Comparison of ENCODE assay signal across 10 cellular contexts in the genomic region with DNA sequence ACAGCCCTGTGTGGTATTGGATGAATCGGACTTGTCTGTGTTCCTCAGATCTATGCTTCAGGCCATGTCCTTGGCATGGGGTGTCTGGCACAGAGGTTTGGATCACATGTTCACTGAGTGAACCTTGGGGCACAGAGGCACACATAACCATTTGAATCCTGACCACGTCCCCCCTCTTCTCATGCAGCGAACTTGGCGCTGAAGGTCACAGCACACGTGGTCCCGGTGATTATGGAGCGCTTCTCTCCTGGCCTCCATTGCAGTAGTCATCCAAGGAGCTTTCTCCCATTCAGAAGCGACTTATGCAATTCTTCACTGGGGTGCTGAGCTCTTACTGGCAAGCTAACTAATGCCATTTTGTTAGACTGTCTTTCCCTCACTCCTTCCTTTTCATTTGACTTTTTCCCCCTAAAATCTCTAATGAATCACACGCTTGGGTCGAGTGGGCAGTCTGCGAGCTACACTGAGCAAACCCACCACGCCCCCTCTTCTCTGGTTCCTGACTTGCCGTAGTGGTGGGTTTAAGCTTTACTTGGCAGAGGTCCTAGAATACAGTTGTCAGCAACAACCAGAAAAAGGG. TPM values are rescaled to one million over a fixed set of nuclear protein-coding genes. Genes with fewer than 3 reads are reported as not detected.
DNase-seq lines count a peak whose midpoint lies in the region; ATAC-seq and TF ChIP-seq lines count a peak whose summit lies in the region.
"Had no signal": no experiment of that assay in that cellular context is flagged by ENCODE, and none has a peak within 500 bp of the region (broad histone marks: within the 10 kb centered on the region; RNA-seq: fewer than 3 reads in every experiment).

No MANE protein-coding gene starts in this region.

- H3K79me2 ChIP-seq in GM23248 (ENCODE audit: insufficient read depth): no peaks in the 10 kb centered on the region
- H3K79me2 ChIP-seq in H9 (ENCODE audit: insufficient read depth, low read length): no peaks in the 10 kb centered on the region

- H3K9me3 Mint-ChIP-seq in chondrocyte (ENCODE audit: low read depth): peaks cover 14% of the 10 kb centered on the region
- H3K9me3 Mint-ChIP-seq in H9: no peaks in the 10 kb centered on the region; a peak in 1 of 5 replicates

- H2AK5ac ChIP-seq in H9 (ENCODE audit: insufficient read length, low read length): no peak overlapping the region

- TF ChIP-seq CTCF in Panc1 (IDR thresholded peaks at IDR 0.05) (no peak), fibroblast of mammary gland (conservative IDR thresholded peaks at IDR 0.05; ENCODE audit: control insufficient read depth, insufficient read depth, low read depth, low read length) (no peak), chondrocyte (IDR thresholded peaks at IDR 0.05) (no peak), H9 (conservative IDR thresholded peaks at IDR 0.05) (no peak)

- no peak overlapping the region for H3K4ac ChIP-seq in H9 (ENCODE audit: low read depth, low read length)

- H4K20me1 ChIP-seq in GM23248 (ENCODE audit: insufficient read depth) (no peaks in the 10 kb centered on the region), H9 (ENCODE audit: control insufficient read depth, insufficient read depth, insufficient read length) (no peaks in the 10 kb centered on the region)

- H3K4me3 Mint-ChIP-seq in chondrocyte (ENCODE audit: unreplicated experiment): no peak overlapping the region
- H3K4me3 Mint-ChIP-seq in H9: peak overlapping the region in 1 of 2 experiments; percentile 31; a peak in 1 of 5 replicates

- DNase-seq in GM23248 (peak; percentile 48), Panc1 (ENCODE audit: low read depth, low spot score) (peak; percentile 42), fibroblast of mammary gland (ENCODE audit: low read depth) (peak; percentile 70), renal cortical epithelial cell (ENCODE audit: low read depth) (peak; percentile 21), chondrocyte (ENCODE audit: low spot score) (no peak), H9 (no peak)
- no peak for DNase-seq in stimulated activated CD4-positive, alpha-beta T cell treated with anti-CD3 and anti-CD28 coated beads, Interleukin-1b, Interleukin-23, amount 100 ng/mL, for 48 hours
- DNase-seq in stimulated activated CD4-positive, alpha-beta T cell treated with anti-CD3 and anti-CD28 coated beads, Interleukin-2, amount 100 ng/mL, for 24 hours: no peak
- DNase-seq: activated B cell treated with CpG ODN at 0.5 μM for 24 hours had no signal

- H2BK15ac ChIP-seq in H9 (ENCODE audit: low read depth, low read length): no peak overlapping the region

- CTCF ChIA-PET in Panc1 (lab: Charles Lee): no interaction called here

- H3K27me3 Mint-ChIP-seq in chondrocyte (ENCODE audit: low read depth) (peaks cover 33% of the 10 kb centered on the region), H9 (ENCODE audit: low read depth) (peaks cover 38% of the 10 kb centered on the region)
- H3K27me3 Mint-ChIP-seq: activated B cell treated with CpG ODN at 0.5 μM for 24 hours had no signal

- H3T11ph ChIP-seq in H9 (ENCODE audit: low read length): no peak overlapping the region

- H3K9me2 ChIP-seq in GM23248 (ENCODE audit: insufficient read depth): no peaks in the 10 kb centered on the region

- H3K4me1 Mint-ChIP-seq in chondrocyte (ENCODE audit: low read depth): peaks cover 12% of the 10 kb centered on the region
- H3K4me1 Mint-ChIP-seq in H9: peaks cover 5 to 6% of the 10 kb centered on the region in 2 experiments; a peak in 3 of 4 replicates

- no peak overlapping the region for H4K8ac ChIP-seq in H9 (replicated peaks; ENCODE audit: insufficient read length, low read depth, low read length)

- no peaks in the 10 kb centered on the region for H3K23me2 ChIP-seq in H9 (ENCODE audit: insufficient read length, low read depth, low read length, poor library complexity, severe bottlenecking)

- WGBS in GM23248 (ENCODE audit: low coverage in 1 of 2, low lambda C conversion rate in 2 of 2, missing lambda C conversion rate in 2 of 2), 2 experiments: 37 to 40% methylated on average over 13 of the region's 13 CpGs
- no CpG with 5 or more reads among the region's 13 CpGs for WGBS in H9 (ENCODE audit: extremely low coverage, insufficient read length, low lambda C conversion rate)

- intact Hi-C loops in Panc1 (cut with micrococcal nuclease; ENCODE audit: unreplicated experiment): no loop called here

- no peak overlapping the region for H3K14ac ChIP-seq in H9 (ENCODE audit: insufficient read depth, low read length)

- no peaks in the 10 kb centered on the region for H3K79me1 ChIP-seq in H9 (ENCODE audit: insufficient read depth, low read depth, low read length, poor library complexity, severe bottlenecking)

- no peak overlapping the region for H2BK12ac ChIP-seq in H9 (ENCODE audit: insufficient read length, low read depth, low read length)

- H4K5ac ChIP-seq in H9 (ENCODE audit: insufficient read length, low read depth, low read length): no peak overlapping the region

- H3K27ac ChIP-seq in GM23248 (no peak overlapping the region), Panc1 (ENCODE audit: low read length) (no peak overlapping the region), H9 (ENCODE audit: insufficient read length, low read depth, low read length) (no peak overlapping the region)

- H2AFZ ChIP-seq in GM23248 (no peak overlapping the region), H9 (ENCODE audit: low read length) (no peak overlapping the region)

- H4K91ac ChIP-seq in H9 (ENCODE audit: insufficient read length, low read depth, low read length): no peak overlapping the region

- no peak overlapping the region for H3K23ac ChIP-seq in H9 (ENCODE audit: insufficient read length, low read depth, low read length)

- H3K9ac ChIP-seq in GM23248: no peak overlapping the region
- H3K9ac ChIP-seq in H9 (ENCODE audit: extremely low read depth, insufficient read length, low read length): no peak overlapping the region

- H3K36me3 Mint-ChIP-seq in chondrocyte (ENCODE audit: low read depth) (peaks cover 3% of the 10 kb centered on the region), H9 (ENCODE audit: insufficient read depth in 1 of 3, low read depth in 3 of 3) (no peaks in the 10 kb centered on the region)
- H3K36me3 Mint-ChIP-seq: IgD-negative memory B cell had no signal

- no peak overlapping the region for H2BK120ac ChIP-seq in H9 (ENCODE audit: low read depth, low read length, poor library complexity, severe bottlenecking)

- no peak overlapping the region for H3K56ac ChIP-seq in H9 (ENCODE audit: insufficient read length, low read depth, low read length)

- H3K4me1 ChIP-seq in GM23248 (ENCODE audit: insufficient read depth) (no peaks in the 10 kb centered on the region), Panc1 (ENCODE audit: control insufficient read depth, insufficient read depth, low read length) (0 out of 2 replicates have a peak, but pooled peaks cover 3% of the 10 kb centered on the region), H9 (ENCODE audit: insufficient read depth, low read length) (no peaks in the 10 kb centered on the region)

- no peak overlapping the region for H2BK5ac ChIP-seq in H9 (ENCODE audit: insufficient read length, low read length)

- H3K36me3 ChIP-seq in GM23248 (ENCODE audit: low read depth): no peaks in the 10 kb centered on the region
- H3K36me3 ChIP-seq in Panc1 (ENCODE audit: control insufficient read depth, insufficient read depth, low read length): no peaks in the 10 kb centered on the region

- no peak overlapping the region for H3K4me2 ChIP-seq in GM23248 (ENCODE audit: unreplicated experiment)
- no peak overlapping the region for H3K4me2 ChIP-seq in H9 (ENCODE audit: insufficient read depth, insufficient read length, low read length)

- in situ Hi-C loops in GM23248 (cut with MboI): no loop called here
- in situ Hi-C loops in Panc1 (cut with HindIII; ENCODE audit: low pct_unique_long_range_greater_than_20kb, low sequenced_read_pairs): no loop called here

- no peak overlapping the region for H2BK20ac ChIP-seq in H9 (ENCODE audit: low read depth, low read length, poor library complexity, severe bottlenecking)

- H3F3A ChIP-seq in GM23248 (ENCODE audit: insufficient read depth): no peaks in the 10 kb centered on the region

- POLR2A ChIA-PET in Panc1 (lab: Charles Lee): interaction anchor here (0.6 kb wide), 1 partner anchor 111 kb away, joined by 5 read pairs; no protein-coding TSS in a partner anchor

- H3K27me3 ChIP-seq in GM23248 (replicated peaks; ENCODE audit: insufficient read depth) (peaks cover 21% of the 10 kb centered on the region), Panc1 (ENCODE audit: control insufficient read depth, insufficient read depth, low read length) (peaks cover 19% of the 10 kb centered on the region), H9 (ENCODE audit: insufficient read depth, low read length) (no peaks in the 10 kb centered on the region)

- no peak overlapping the region for H3K18ac ChIP-seq in H9 (ENCODE audit: insufficient read length, low read depth, low read length)

- no TSS peak for BruUV-seq in Panc1 (replicated peaks; lab: Mats Ljungman, UMichigan)

- H3K27ac Mint-ChIP-seq in chondrocyte (ENCODE audit: unreplicated experiment) (no peak overlapping the region), H9 (peak overlapping the region in 1 of 3 experiments; percentile 69; a peak in 2 of 7 replicates)
- H3K27ac Mint-ChIP-seq: activated B cell treated with CpG ODN at 0.5 μM for 24 hours had no signal

- peak; percentile 73 for ATAC-seq in Panc1

- H3K9me3 ChIP-seq in GM23248 (ENCODE audit: low read depth) (no peaks in the 10 kb centered on the region), Panc1 (ENCODE audit: control insufficient read depth, insufficient read depth, low read depth, low read length) (no peaks in the 10 kb centered on the region), H9 (ENCODE audit: control insufficient read depth, low read depth, low read length) (no peaks in the 10 kb centered on the region)

- H3K4me3 ChIP-seq in GM23248 (no peak overlapping the region), Panc1 (ENCODE audit: low read depth in 2 of 2, low read length in 2 of 2) (peak overlapping the region in 1 of 2 experiments; percentile 41; a peak in 2 of 4 replicates), fibroblast of mammary gland (ENCODE audit: control insufficient read depth, low read depth, low read length) (no peak overlapping the region)

RNA-seq across cellular contexts. Expression of gene KCNG2, which starts 59.4 kb away (rescaled TPM):
- not detected in 2 replicates for total RNA-seq in GM23248 (2014; rRNA removed; shearing (Covaris generic))
- not detected in 2 replicates for polyA plus RNA-seq in GM23248 (2016; fragmentation: Nextera tagmentation; extraction: Ambion mirVana)
- total RNA-seq in Panc1 (2021; ENCODE audit: unreplicated experiment) (not detected), renal cortical epithelial cell (0.20 TPM in 1 of 2 replicates, not detected in the other), chondrocyte (not detected in 3 replicates), H9 (2021) (0.15 TPM in 1 of 2 replicates, not detected in the other)
- 1.1 TPM for polyA plus RNA-seq in Panc1 (2012; ENCODE audit: insufficient read length)
- total RNA-seq: activated B cell treated with CpG ODN at 0.5 μM for 24 hours had no signal
- polyA plus RNA-seq: IgD-negative memory B cell had no signal

Comparison
In these comparisons a context has a peak if more than half of its experiments do, and no peak if none do; other contexts are left out.
1. DNase-seq: peak in GM23248 (single experiment), Panc1 (single experiment), fibroblast of mammary gland (single experiment) and renal cortical epithelial cell (single experiment); none in stimulated activated CD4-positive, alpha-beta T cell treated with anti-CD3 and anti-CD28 coated beads, Interleukin-1b, Interleukin-23, amount 100 ng/mL, for 48 hours (single experiment), stimulated activated CD4-positive, alpha-beta T cell treated with anti-CD3 and anti-CD28 coated beads, Interleukin-2, amount 100 ng/mL, for 24 hours (0 of 2), chondrocyte (single experiment) and H9 (single experiment).